8 cellular contexts compared by ENCODE assay signal in genomic region chr12:3200032-3200617, GRCh38.
DNase-seq lines count a peak whose midpoint lies in the region; ATAC-seq, FAIRE-seq and TF ChIP-seq lines count a peak whose summit lies in the region.

No MANE protein-coding gene starts in this region.

- H3K27ac ChIP-seq in stomach smooth muscle (ENCODE audit: low read length), result peak overlapping the region; percentile 11

- H3K9me3 ChIP-seq in stomach smooth muscle (ENCODE audit: control insufficient read depth in 2 of 2, low read length in 2 of 2), result no peaks in the 10 kb centered on the region

- FAIRE-seq in D721Med (lab: Jason Lieb, UNC), result no peak

- peaks cover 27% of the 10 kb centered on the region for H3K4me1 ChIP-seq in stomach smooth muscle (ENCODE audit: control insufficient read depth, insufficient read depth, low read length)

- peak overlapping the region in 1 of 2 donors; percentile 34 for H3K9ac ChIP-seq in stomach smooth muscle (ENCODE audit: low read length in 2 of 2)

- DNase-seq in D721Med (ENCODE audit: insufficient read length, low spot score) (peak; percentile 98), NCI-H226 (peak; percentile 53), cerebellar cortex (ENCODE audit: low spot score) (peak; percentile 60), left colon (peak in 1 of 2 donors; percentile 38), posterior vena cava (ENCODE audit: low spot score) (no peak)

- intact Hi-C loops in left colon (cut with DNase I, micrococcal nuclease), result loop anchor here in 1 of 2 donors (5.0 kb wide), 1 partner anchor 63 kb away; no protein-coding TSS in a partner anchor
- intact Hi-C loops in posterior vena cava (cut with DNase I), result loop anchor here in 1 of 2 donors (5.0 kb wide), 2 partner anchors 67 to 128 kb away; no protein-coding TSS in a partner anchor

- ATAC-seq in left colon, result peak; percentile 81
- ATAC-seq in HG03565 (IDR thresholded peaks at IDR 0.05; ENCODE audit: unreplicated experiment), result no peak
- ATAC-seq in GM21367 (IDR thresholded peaks at IDR 0.05; ENCODE audit: unreplicated experiment), result no peak

- H3K36me3 ChIP-seq in stomach smooth muscle (ENCODE audit: control insufficient read depth in 2 of 2, insufficient read depth in 2 of 2, low read length in 2 of 2), result no peaks in the 10 kb centered on the region

- H3K4me3 ChIP-seq in stomach smooth muscle (ENCODE audit: low read length in 2 of 2), result peak overlapping the region; percentile 75 to 77

- H3K27me3 ChIP-seq in stomach smooth muscle (ENCODE audit: control insufficient read depth in 1 of 2, insufficient read depth in 2 of 2, low read length in 2 of 2), result no peaks in the 10 kb centered on the region

- TF ChIP-seq CTCF in D721Med (IDR thresholded peaks at IDR 0.05; ENCODE audit: insufficient read depth, missing control alignments), result no peak
